Comparison of ENCODE assay signal across 1 cellular context in the genomic region with DNA sequence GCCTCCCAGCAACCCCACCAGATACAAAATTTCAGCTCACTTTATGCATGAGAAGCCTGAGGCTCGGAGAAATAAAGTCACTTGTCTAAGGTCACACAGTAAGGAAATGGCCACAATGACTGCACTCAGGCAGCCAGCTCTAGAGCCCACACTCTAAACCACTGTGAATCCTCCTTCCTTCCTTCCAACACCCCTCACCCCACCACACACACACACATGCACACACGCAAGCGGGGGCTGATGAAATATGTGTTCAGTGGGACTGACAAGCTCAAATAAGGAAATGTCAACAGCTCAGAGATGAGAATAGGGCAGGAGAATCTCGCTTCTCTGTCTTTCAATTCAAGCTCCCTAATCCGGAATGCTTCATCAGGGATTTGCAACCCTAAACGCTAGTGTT.
TF ChIP-seq lines count a peak whose summit lies in the region.

No MANE protein-coding gene starts in this region.

TF ChIP-seq in GM23338, 12 proteins besides CTCF, POLR2A, EP300 and RAD21 (continued from another document):
- TF ChIP-seq ZNF114 (CRISPR knock-in tag; IDR thresholded peaks at IDR 0.05) (no peak), EZH2phosphoT487 (IDR thresholded peaks at IDR 0.05; ENCODE audit: unreplicated experiment) (no peak), POLR2AphosphoS5 (IDR thresholded peaks at IDR 0.05; ENCODE audit: low read depth) (no peak), ZNF331 (CRISPR knock-in tag; IDR thresholded peaks at IDR 0.05; ENCODE audit: low read depth) (no peak), EZH2 (IDR thresholded peaks at IDR 0.05; ENCODE audit: low read depth, unreplicated experiment) (no peak)
- TF ChIP-seq, protein P1, sequence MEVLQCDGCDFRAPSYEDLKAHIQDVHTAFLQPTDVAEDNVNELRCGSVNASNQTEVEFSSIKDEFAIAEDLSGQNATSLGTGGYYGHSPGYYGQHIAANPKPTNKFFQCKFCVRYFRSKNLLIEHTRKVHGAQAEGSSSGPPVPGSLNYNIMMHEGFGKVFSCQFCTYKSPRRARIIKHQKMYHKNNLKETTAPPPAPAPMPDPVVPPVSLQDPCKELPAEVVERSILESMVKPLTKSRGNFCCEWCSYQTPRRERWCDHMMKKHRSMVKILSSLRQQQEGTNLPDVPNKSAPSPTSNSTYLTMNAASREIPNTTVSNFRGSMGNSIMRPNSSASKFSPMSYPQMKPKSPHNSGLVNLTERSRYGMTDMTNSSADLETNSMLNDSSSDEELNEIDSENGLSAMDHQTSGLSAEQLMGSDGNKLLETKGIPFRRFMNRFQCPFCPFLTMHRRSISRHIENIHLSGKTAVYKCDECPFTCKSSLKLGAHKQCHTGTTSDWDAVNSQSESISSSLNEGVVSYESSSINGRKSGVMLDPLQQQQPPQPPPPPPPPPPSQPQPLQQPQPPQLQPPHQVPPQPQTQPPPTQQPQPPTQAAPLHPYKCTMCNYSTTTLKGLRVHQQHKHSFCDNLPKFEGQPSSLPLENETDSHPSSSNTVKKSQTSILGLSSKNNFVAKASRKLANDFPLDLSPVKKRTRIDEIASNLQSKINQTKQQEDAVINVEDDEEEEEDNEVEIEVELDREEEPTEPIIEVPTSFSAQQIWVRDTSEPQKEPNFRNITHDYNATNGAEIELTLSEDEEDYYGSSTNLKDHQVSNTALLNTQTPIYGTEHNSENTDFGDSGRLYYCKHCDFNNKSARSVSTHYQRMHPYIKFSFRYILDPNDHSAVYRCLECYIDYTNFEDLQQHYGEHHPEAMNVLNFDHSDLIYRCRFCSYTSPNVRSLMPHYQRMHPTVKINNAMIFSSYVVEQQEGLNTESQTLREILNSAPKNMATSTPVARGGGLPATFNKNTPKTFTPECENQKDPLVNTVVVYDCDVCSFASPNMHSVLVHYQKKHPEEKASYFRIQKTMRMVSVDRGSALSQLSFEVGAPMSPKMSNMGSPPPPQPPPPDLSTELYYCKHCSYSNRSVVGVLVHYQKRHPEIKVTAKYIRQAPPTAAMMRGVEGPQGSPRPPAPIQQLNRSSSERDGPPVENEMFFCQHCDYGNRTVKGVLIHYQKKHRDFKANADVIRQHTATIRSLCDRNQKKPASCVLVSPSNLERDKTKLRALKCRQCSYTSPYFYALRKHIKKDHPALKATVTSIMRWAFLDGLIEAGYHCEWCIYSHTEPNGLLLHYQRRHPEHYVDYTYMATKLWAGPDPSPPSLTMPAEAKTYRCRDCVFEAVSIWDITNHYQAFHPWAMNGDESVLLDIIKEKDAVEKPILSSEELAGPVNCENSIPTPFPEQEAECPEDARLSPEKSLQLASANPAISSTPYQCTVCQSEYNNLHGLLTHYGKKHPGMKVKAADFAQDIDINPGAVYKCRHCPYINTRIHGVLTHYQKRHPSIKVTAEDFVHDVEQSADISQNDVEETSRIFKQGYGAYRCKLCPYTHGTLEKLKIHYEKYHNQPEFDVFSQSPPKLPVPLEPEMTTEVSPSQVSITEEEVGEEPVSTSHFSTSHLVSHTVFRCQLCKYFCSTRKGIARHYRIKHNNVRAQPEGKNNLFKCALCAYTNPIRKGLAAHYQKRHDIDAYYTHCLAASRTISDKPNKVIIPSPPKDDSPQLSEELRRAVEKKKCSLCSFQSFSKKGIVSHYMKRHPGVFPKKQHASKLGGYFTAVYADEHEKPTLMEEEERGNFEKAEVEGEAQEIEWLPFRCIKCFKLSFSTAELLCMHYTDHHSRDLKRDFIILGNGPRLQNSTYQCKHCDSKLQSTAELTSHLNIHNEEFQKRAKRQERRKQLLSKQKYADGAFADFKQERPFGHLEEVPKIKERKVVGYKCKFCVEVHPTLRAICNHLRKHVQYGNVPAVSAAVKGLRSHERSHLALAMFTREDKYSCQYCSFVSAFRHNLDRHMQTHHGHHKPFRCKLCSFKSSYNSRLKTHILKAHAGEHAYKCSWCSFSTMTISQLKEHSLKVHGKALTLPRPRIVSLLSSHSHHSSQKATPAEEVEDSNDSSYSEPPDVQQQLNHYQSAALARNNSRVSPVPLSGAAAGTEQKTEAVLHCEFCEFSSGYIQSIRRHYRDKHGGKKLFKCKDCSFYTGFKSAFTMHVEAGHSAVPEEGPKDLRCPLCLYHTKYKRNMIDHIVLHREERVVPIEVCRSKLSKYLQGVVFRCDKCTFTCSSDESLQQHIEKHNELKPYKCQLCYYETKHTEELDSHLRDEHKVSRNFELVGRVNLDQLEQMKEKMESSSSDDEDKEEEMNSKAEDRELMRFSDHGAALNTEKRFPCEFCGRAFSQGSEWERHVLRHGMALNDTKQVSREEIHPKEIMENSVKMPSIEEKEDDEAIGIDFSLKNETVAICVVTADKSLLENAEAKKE (CRISPR knock-in tag; IDR thresholded peaks at IDR 0.05): no peak
TF ChIP-seq in GM23338: peak in this region for 0.
